Comparison of ENCODE assay signal across 8 cellular contexts in the genomic region with DNA sequence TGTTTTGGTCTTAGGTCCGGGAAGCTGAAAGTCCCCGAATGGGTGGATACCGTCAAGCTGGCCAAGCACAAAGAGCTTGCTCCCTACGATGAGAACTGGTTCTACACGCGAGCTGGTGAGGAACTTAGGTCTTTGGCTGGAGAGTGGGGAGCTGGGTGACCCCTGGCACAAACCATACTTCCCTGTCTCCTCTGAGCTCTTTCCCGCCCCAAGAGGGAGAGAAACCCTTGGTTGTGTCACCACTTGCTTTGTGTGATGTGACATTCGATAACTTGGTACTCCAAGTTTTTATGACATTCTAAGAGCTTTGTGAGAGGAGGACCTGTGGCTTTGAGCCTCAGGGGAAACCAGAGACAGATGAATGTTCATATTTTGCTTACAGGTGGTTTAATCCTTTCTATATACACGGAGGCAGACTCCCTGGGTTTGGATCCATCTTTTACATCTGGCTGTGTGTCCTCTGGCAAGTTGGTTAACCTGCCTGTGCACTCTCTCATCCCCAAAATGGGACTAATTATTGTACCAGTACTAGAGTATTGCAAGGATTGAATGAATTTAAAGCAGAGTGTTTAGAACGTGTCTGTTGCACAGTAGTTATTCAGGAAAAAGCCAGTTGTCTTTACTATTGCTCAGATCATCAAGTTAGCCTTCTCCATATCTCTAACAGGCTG. TPM values are rescaled to one million over a fixed set of nuclear protein-coding genes. Genes with fewer than 3 reads are reported as not detected.
DNase-seq lines count a peak whose midpoint lies in the region; ATAC-seq and TF ChIP-seq lines count a peak whose summit lies in the region.

No MANE protein-coding gene starts in this region.

- peak overlapping the region; percentile 83 to 95 for H3K9ac ChIP-seq in duodenal mucosa (ENCODE audit: low read depth in 1 of 2, low read length in 2 of 2)
- peak overlapping the region; percentile 89 for H3K9ac ChIP-seq in neural cell (ENCODE audit: low read length)

- peak overlapping the region; percentile 84 for H3K4me2 ChIP-seq in neural cell (ENCODE audit: low read length)

- peaks cover 50% of the 10 kb centered on the region for H3K4me1 Mint-ChIP-seq in CD4-positive, alpha-beta T cell (ENCODE audit: low read depth)

- no peaks in the 10 kb centered on the region for H3K9me3 ChIP-seq in CD4-positive, alpha-beta T cell (ENCODE audit: control insufficient read depth, low read length)
- H3K9me3 ChIP-seq in duodenal mucosa (ENCODE audit: control insufficient read depth in 1 of 2, low read length in 2 of 2) (no peaks in the 10 kb centered on the region), neural cell (ENCODE audit: low read length) (no peaks in the 10 kb centered on the region)

- no peak for TF ChIP-seq CTCF in CD4-positive, alpha-beta T cell (IDR thresholded peaks at IDR 0.05)
- no peak for TF ChIP-seq CTCF in neural cell (IDR thresholded peaks at IDR 0.05; ENCODE audit: poor library complexity, severe bottlenecking)

- H3K9me2 ChIP-seq in neural cell (ENCODE audit: insufficient read depth, low read length) = no peaks in the 10 kb centered on the region

- H3K9me3 Mint-ChIP-seq in CD4-positive, alpha-beta T cell = no peaks in the 10 kb centered on the region

- peaks cover 2% of the 10 kb centered on the region for H3F3A ChIP-seq in neural cell (ENCODE audit: insufficient read depth, low read length, poor library complexity, severe bottlenecking)

- no peak for DNase-seq in CD4-positive, alpha-beta T cell
- DNase-seq in NCI-H187 (lab: John Stamatoyannopoulos, UW) = peak; percentile 23 to 62
- DNase-seq in NCI-H2081 treated with DMSO at 0.1 percent for 48 hours (lab: John Stamatoyannopoulos, UW) = no peak
- DNase-seq in COR-L47 (lab: John Stamatoyannopoulos, UW) = no peak
- DNase-seq in globus pallidus (ENCODE audit: low spot score) = no peak

- H2AFZ ChIP-seq in neural cell (ENCODE audit: low read depth, low read length) = no peak overlapping the region

- peaks cover 45 to 54% of the 10 kb centered on the region in 2 donors for H3K4me1 ChIP-seq in duodenal mucosa (ENCODE audit: control insufficient read depth in 1 of 2, insufficient read depth in 2 of 2, low read length in 2 of 2)

- H3K79me2 ChIP-seq in neural cell (replicated peaks; ENCODE audit: insufficient read depth, low read length) = peaks cover 32% of the 10 kb centered on the region

- peak overlapping the region; percentile 87 for H3K4me3 Mint-ChIP-seq in CD4-positive, alpha-beta T cell

- peaks cover 57% of the 10 kb centered on the region for H3K36me3 Mint-ChIP-seq in CD4-positive, alpha-beta T cell (ENCODE audit: low read depth)

- POLR2A ChIA-PET in CD4-positive, alpha-beta T cell (lab: Charles Lee) = interaction anchor here (0.8 to 3.2 kb wide), 11 partner anchors 11 to 341 kb away, joined by 4 to 184 read pairs (median 12); partner anchors contain the start of genes ARHGEF1 and RABAC1

- no peak for TF ChIP-seq EP300 in neural cell (conservative IDR thresholded peaks at IDR 0.05; ENCODE audit: poor library complexity, severe bottlenecking)

- no peak for ATAC-seq in CD4-positive, alpha-beta T cell (ENCODE audit: poor library complexity)
- no peak for ATAC-seq in GM18870 (IDR thresholded peaks at IDR 0.05; ENCODE audit: unreplicated experiment)

- H3K27ac Mint-ChIP-seq in CD4-positive, alpha-beta T cell = peak overlapping the region; percentile 86

- peak overlapping the region; percentile 89 for H3K27ac ChIP-seq in CD4-positive, alpha-beta T cell (ENCODE audit: low read depth, low read length)
- no peak overlapping the region for H3K27ac ChIP-seq in duodenal mucosa (ENCODE audit: low read depth, low read length)
- peak overlapping the region; percentile 98 for H3K27ac ChIP-seq in neural cell (ENCODE audit: low read length)

- no peak for TF ChIP-seq RAD21 in neural cell (conservative IDR thresholded peaks at IDR 0.05)

- intact Hi-C loops in CD4-positive, alpha-beta T cell (cut with DNase I, micrococcal nuclease) = loop anchor here in 1 of 2 experiments (2.0 kb wide), 2 partner anchors 98 to 216 kb away; partner anchors contain the start of genes RABAC1 and ZNF574

- H3K36me3 ChIP-seq in duodenal mucosa (ENCODE audit: control insufficient read depth in 1 of 2, insufficient read depth in 2 of 2, low read length in 2 of 2) = peaks cover 39 to 46% of the 10 kb centered on the region in 2 donors
- H3K36me3 ChIP-seq in neural cell (ENCODE audit: insufficient read depth, low read length) = peaks cover 4% of the 10 kb centered on the region

- peak overlapping the region; percentile 90 to 96 for H3K4me3 ChIP-seq in duodenal mucosa (ENCODE audit: low read depth in 1 of 2, low read length in 2 of 2)
- peak overlapping the region; percentile 95 for H3K4me3 ChIP-seq in neural cell (ENCODE audit: low read length)

- no peaks in the 10 kb centered on the region for H4K20me1 ChIP-seq in neural cell (ENCODE audit: insufficient read depth)

- no peaks in the 10 kb centered on the region for H3K27me3 Mint-ChIP-seq in CD4-positive, alpha-beta T cell

- H3K27me3 ChIP-seq in CD4-positive, alpha-beta T cell (ENCODE audit: control insufficient read depth, insufficient read depth, low read length) = no peaks in the 10 kb centered on the region
- H3K27me3 ChIP-seq in duodenal mucosa (ENCODE audit: control insufficient read depth in 1 of 2, insufficient read depth in 2 of 2, low read length in 2 of 2) (no peaks in the 10 kb centered on the region), neural cell (ENCODE audit: insufficient read depth, low read depth, low read length) (no peaks in the 10 kb centered on the region)

- CTCF ChIA-PET in CD4-positive, alpha-beta T cell (lab: Charles Lee) = interaction anchor here (0.7 to 3.2 kb wide), 4 partner anchors 11 to 108 kb away, joined by 3 to 59 read pairs (median 28); partner anchors contain the start of genes ARHGEF1 and RABAC1

TF ChIP-seq in neural cell, 6 proteins besides CTCF, POLR2A, EP300 and RAD21:
- TF ChIP-seq POLR2AphosphoS5 (IDR thresholded peaks at IDR 0.05) (no peak), SMC3 (conservative IDR thresholded peaks at IDR 0.05; ENCODE audit: poor library complexity) (no peak), EZH2 (IDR thresholded peaks at IDR 0.05; ENCODE audit: borderline replicate concordance, insufficient read depth, low read length, poor library complexity, severe bottlenecking) (no peak), TAF1 (IDR thresholded peaks at IDR 0.05; ENCODE audit: low read depth) (no peak), MXI1 (conservative IDR thresholded peaks at IDR 0.05; ENCODE audit: poor library complexity, severe bottlenecking) (no peak)
- TF ChIP-seq, protein P1, sequence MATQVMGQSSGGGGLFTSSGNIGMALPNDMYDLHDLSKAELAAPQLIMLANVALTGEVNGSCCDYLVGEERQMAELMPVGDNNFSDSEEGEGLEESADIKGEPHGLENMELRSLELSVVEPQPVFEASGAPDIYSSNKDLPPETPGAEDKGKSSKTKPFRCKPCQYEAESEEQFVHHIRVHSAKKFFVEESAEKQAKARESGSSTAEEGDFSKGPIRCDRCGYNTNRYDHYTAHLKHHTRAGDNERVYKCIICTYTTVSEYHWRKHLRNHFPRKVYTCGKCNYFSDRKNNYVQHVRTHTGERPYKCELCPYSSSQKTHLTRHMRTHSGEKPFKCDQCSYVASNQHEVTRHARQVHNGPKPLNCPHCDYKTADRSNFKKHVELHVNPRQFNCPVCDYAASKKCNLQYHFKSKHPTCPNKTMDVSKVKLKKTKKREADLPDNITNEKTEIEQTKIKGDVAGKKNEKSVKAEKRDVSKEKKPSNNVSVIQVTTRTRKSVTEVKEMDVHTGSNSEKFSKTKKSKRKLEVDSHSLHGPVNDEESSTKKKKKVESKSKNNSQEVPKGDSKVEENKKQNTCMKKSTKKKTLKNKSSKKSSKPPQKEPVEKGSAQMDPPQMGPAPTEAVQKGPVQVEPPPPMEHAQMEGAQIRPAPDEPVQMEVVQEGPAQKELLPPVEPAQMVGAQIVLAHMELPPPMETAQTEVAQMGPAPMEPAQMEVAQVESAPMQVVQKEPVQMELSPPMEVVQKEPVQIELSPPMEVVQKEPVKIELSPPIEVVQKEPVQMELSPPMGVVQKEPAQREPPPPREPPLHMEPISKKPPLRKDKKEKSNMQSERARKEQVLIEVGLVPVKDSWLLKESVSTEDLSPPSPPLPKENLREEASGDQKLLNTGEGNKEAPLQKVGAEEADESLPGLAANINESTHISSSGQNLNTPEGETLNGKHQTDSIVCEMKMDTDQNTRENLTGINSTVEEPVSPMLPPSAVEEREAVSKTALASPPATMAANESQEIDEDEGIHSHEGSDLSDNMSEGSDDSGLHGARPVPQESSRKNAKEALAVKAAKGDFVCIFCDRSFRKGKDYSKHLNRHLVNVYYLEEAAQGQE (IDR thresholded peaks at IDR 0.05; ENCODE audit: borderline replicate concordance) = no peak

RNA-seq across cellular contexts. Expression of gene RPS19, which starts 1.2 kb away (rescaled TPM):
- 1,000 to 10,000 TPM; 3,668 to 3,697 TPM for total RNA-seq in CD4-positive, alpha-beta T cell
- 783 and 1,001 TPM in 2 replicates for polyA plus RNA-seq in neural cell
- 430 and 458 TPM in 2 replicates for polyA minus RNA-seq in neural cell

RNA-seq across cellular contexts. Expression of gene CD79A, which starts 15.8 kb away (rescaled TPM):
- total RNA-seq in CD4-positive, alpha-beta T cell = 1 to 10 TPM; 3.7 to 3.8 TPM
- 0.40 TPM in 1 of 2 replicates, not detected in the other for polyA plus RNA-seq in neural cell
- not detected in 2 replicates for polyA minus RNA-seq in neural cell

RNA-seq across cellular contexts. Expression of gene DMRTC2, which starts 16.4 kb away (rescaled TPM):
- total RNA-seq in CD4-positive, alpha-beta T cell = not detected
- polyA plus RNA-seq in neural cell = not detected in 2 replicates
- not detected in 2 replicates for polyA minus RNA-seq in neural cell

RNA-seq across cellular contexts. Expression of gene LYPD4, which starts 16.8 kb away (rescaled TPM):
- not detected for total RNA-seq in CD4-positive, alpha-beta T cell
- polyA plus RNA-seq in neural cell = not detected in 2 replicates
- not detected in 2 replicates for polyA minus RNA-seq in neural cell

RNA-seq across cellular contexts. Expression of gene ARHGEF1, which starts 21.8 kb away (rescaled TPM):
- total RNA-seq in CD4-positive, alpha-beta T cell = 1,000 to 10,000 TPM; 1,019 to 1,047 TPM
- polyA plus RNA-seq in neural cell = 12.0 and 13.6 TPM in 2 replicates
- polyA minus RNA-seq in neural cell = 10.5 and 13.1 TPM in 2 replicates

Comparison
In these comparisons a context has a peak if more than half of its experiments do, and no peak if none do; other contexts are left out.
1. DNase-seq: peak in NCI-H187 (2 of 2); none in CD4-positive, alpha-beta T cell (0 of 10), NCI-H2081 treated with DMSO at 0.1 percent for 48 hours (single experiment), COR-L47 (single experiment) and globus pallidus (single experiment).